Comparison of ENCODE assay signal across 1 cellular context in genomic region chr18:2939317-2939716, GRCh38.
TF ChIP-seq lines count a peak whose summit lies in the region.

No MANE protein-coding gene starts in this region.

TF ChIP-seq in liver, 16 proteins besides CTCF, POLR2A, EP300 and RAD21 (continued from another document):
- peak; percentile 52 for TF ChIP-seq ZBTB33 (IDR thresholded peaks at IDR 0.05)
- TF ChIP-seq JUND (IDR thresholded peaks at IDR 0.05), result peak; percentile 44 to 92
TF ChIP-seq in liver: peak in this region for 15.
